In genomic region chr3:44729384-44729910, GRCh38 we compare ENCODE assay signal across 8 cellular contexts. TPM values are rescaled to one million over a fixed set of nuclear protein-coding genes. Genes with fewer than 3 reads are reported as not detected.
A peak's percentile ranks its signal among the peaks of the same experiment; 100 is the strongest.
DNase-seq lines count a peak whose midpoint lies in the region; ATAC-seq, FAIRE-seq and TF ChIP-seq lines count a peak whose summit lies in the region.

Gene ZNF501, plus strand, starts transcription at chr3:44729635. Its CDS starts 4,787 bp downstream, at chr3:44734422.

- H3K4me1 ChIP-seq in K562 (replicated peaks in 1 of 2; ENCODE audit: control insufficient read depth in 2 of 2, insufficient read depth in 2 of 2, low read length in 2 of 2) (peaks cover 0 to 6% of the 10 kb centered on the region in 2 experiments; a peak in 2 of 5 replicates), aorta (ENCODE audit: control insufficient read depth in 1 of 2, insufficient read depth in 2 of 2, low read length in 2 of 2) (no peaks in the 10 kb centered on the region)

- H3K79me2 ChIP-seq in K562 (ENCODE audit: control insufficient read depth, insufficient read depth, low read length): no peaks in the 10 kb centered on the region

- TF ChIP-seq CTCF in K562 (IDR thresholded peaks at IDR 0.05 in 2 of 3, conservative IDR thresholded peaks at IDR 0.05 in 1 of 3; ENCODE audit: insufficient read depth in 2 of 3, low read depth in 1 of 3, low read length in 3 of 3) (peak in 1 of 3 experiments; percentile 8; a peak in 1 of 6 replicates), retinal pigment epithelial cell (conservative IDR thresholded peaks at IDR 0.05; ENCODE audit: low read depth, low read length) (no peak)

- H3K4me2 ChIP-seq in K562 (ENCODE audit: insufficient read depth, low read length): peak within 1 kb of the TSS; percentile 95

- FAIRE-seq in K562 (lab: Jason Lieb, UNC): peak; percentile 83

- CTCF ChIA-PET in K562 (lab: Yijun Ruan, JAX; ENCODE audit: low intra/inter-chr PET ratio): no interaction called here

- H3K27ac ChIP-seq in K562 (ENCODE audit: extremely low read depth, low read depth, low read length): peak within 1 kb of the TSS; percentile 52
- no peak within 1 kb of the TSS for H3K27ac ChIP-seq in aorta (ENCODE audit: low read depth in 1 of 2, low read length in 2 of 2)

- intact Hi-C loops in K562 (cut with micrococcal nuclease): loop anchor here (1.0 kb wide), 1 partner anchor 17 kb away; the partner anchor contains the start of gene ZNF502
- intact Hi-C loops in aorta (cut with DNase I): loop anchor here in 1 of 2 donors (2.0 kb wide), 1 partner anchor 17 kb away; the partner anchor contains the start of gene ZNF502

- peak; percentile 84 for DNase-seq in Caki2 (ENCODE audit: low read depth)
- DNase-seq in NCI-H1092 (lab: John Stamatoyannopoulos, UW): peak; percentile 86
- DNase-seq in T1000 (lab: John Stamatoyannopoulos, UW): peak; percentile 90
- DNase-seq in K562 (ENCODE audit: extremely low read depth in 1 of 4, low spot score in 3 of 4): peak; percentile 92 to 96 (median 94)
- DNase-seq in iPS DF 19.7 (ENCODE audit: low read depth, low spot score): peak; percentile 91
- DNase-seq in retinal pigment epithelial cell (ENCODE audit: low read depth): peak; percentile 80
- peak; percentile 96 to 98 for DNase-seq in aorta

- BruUV-seq in K562 (replicated peaks; lab: Mats Ljungman, UMichigan): no TSS peak

- H2AFZ ChIP-seq in K562 (ENCODE audit: low read depth, low read length): peak within 1 kb of the TSS; percentile 97

- H3K9ac ChIP-seq in K562 (ENCODE audit: insufficient read depth in 1 of 2, low read depth in 2 of 2, low read length in 2 of 2): peak within 1 kb of the TSS; percentile 72 to 90

- H3K27me3 ChIP-seq in K562 (ENCODE audit: control insufficient read depth in 2 of 2, insufficient read depth in 2 of 2, low read length in 2 of 2): no peaks in the 10 kb centered on the region
- no peaks in the 10 kb centered on the region for H3K27me3 ChIP-seq in aorta (ENCODE audit: control insufficient read depth in 1 of 2, insufficient read depth in 2 of 2, low read length in 1 of 2)

- peak; percentile 98 for ATAC-seq in GM21529 (IDR thresholded peaks at IDR 0.05; ENCODE audit: unreplicated experiment)
- ATAC-seq in K562: peak; percentile 100
- ATAC-seq in aorta (ENCODE audit: low FRiP score): peak; percentile 98

- TF ChIP-seq EP300 in K562 (IDR thresholded peaks at IDR 0.05; ENCODE audit: low read length): peak; percentile 37

- no peaks in the 10 kb centered on the region for H3K9me1 ChIP-seq in K562 (ENCODE audit: control insufficient read depth, insufficient read depth, low read length)

- peaks cover 21% of the 10 kb centered on the region for H3K9me3 ChIP-seq in K562 (replicated peaks; ENCODE audit: control insufficient read depth, insufficient read depth, low read depth, low read length)
- peaks cover 12% of the 10 kb centered on the region for H3K9me3 ChIP-seq in aorta (ENCODE audit: control insufficient read depth, low read length)

- in situ Hi-C loops in Caki2 (cut with HindIII; ENCODE audit: low pct_unique_long_range_greater_than_20kb, low sequenced_read_pairs) (no loop called here), K562 (cut with MboI) (no loop called here)

- TF ChIP-seq RAD21 in K562 (CRISPR knock-in tag; conservative IDR thresholded peaks at IDR 0.05 in 1 of 2, IDR thresholded peaks at IDR 0.05 in 1 of 2): 0 out of 4 replicates have a peak, but pooled peaks of 1 of the 2 experiments have one; percentile 13

- POLR2A ChIA-PET in K562 (lab: Yijun Ruan, JAX): interaction anchor here (0.6 to 1.9 kb wide), 11 partner anchors 11 to 501 kb away, joined by 3 to 7 read pairs (median 4); partner anchors contain the start of genes KIAA1143, KIF15, ZNF35 and ZNF502

- H3K4me3 ChIP-seq in K562: peak within 1 kb of the TSS; percentile 62
- H3K4me3 ChIP-seq in retinal pigment epithelial cell (ENCODE audit: low read length): peak within 1 kb of the TSS; percentile 82
- peak within 1 kb of the TSS; percentile 76 to 89 for H3K4me3 ChIP-seq in aorta (ENCODE audit: low read length in 2 of 2)

- H3K36me3 ChIP-seq in K562 (ENCODE audit: control insufficient read depth, insufficient read depth, low read length) (no peaks in the 10 kb centered on the region), aorta (ENCODE audit: control insufficient read depth in 1 of 2, insufficient read depth in 2 of 2, low read length in 1 of 2) (peaks cover 3 to 6% of the 10 kb centered on the region in 2 donors)

- H4K20me1 ChIP-seq in K562 (replicated peaks; ENCODE audit: control insufficient read depth, insufficient read depth, low read length): no peaks in the 10 kb centered on the region

- WGBS in K562 (ENCODE audit: insufficient coverage, low coverage, missing lambda C conversion rate): 5% methylated on average over 46 of the region's 46 CpGs
- whole genome bisulfite sequencing in aorta, 2 donors: 0 to 1% methylated on average over 39 to 46 of the region's 46 CpGs

- peak; percentile 89 for TF ChIP-seq POLR2A in K562 (conservative IDR thresholded peaks at IDR 0.05)

TF ChIP-seq in K562, 482 proteins besides CTCF, POLR2A, EP300 and RAD21 (continues in another document):
- TF ChIP-seq ZNF79 (CRISPR knock-in tag; IDR thresholded peaks at IDR 0.05; ENCODE audit: low read depth) (no peak), HDGF (IDR thresholded peaks at IDR 0.05) (no peak), SRSF3 (IDR thresholded peaks at IDR 0.05; ENCODE audit: insufficient read depth, low read length) (no peak), CEBPZ (IDR thresholded peaks at IDR 0.05; ENCODE audit: borderline replicate concordance, low read depth, low read length) (no peak), ZSCAN29 (IDR thresholded peaks at IDR 0.05) (no peak), PCBP2 (IDR thresholded peaks at IDR 0.05; ENCODE audit: low read depth, low read length, poor library complexity, severe bottlenecking) (no peak), SIN3A (IDR thresholded peaks at IDR 0.05; ENCODE audit: borderline replicate concordance in 2 of 2, control insufficient read depth in 1 of 2, low read depth in 2 of 2, low read length in 2 of 2) (0 out of 4 replicates have a peak, but pooled peaks of 1 of the 2 experiments have one; percentile 34), ZNF512 (tag; IDR thresholded peaks at IDR 0.05) (no peak), CBFB (CRISPR knock-in tag; IDR thresholded peaks at IDR 0.05) (peak; percentile 81)

RNA-seq across cellular contexts. Expression of gene ZNF501, which starts in this region (rescaled TPM):
- 2.1 and 3.8 TPM in 2 replicates for total RNA-seq in Caki2 (2014; rRNA removed; shearing (Covaris generic); ENCODE audit: low replicate concordance)
- total RNA-seq in K562 (2011; cell fraction: chromatin; rRNA removed; ENCODE audit: low replicate concordance): 8.3 and 13.2 TPM in 2 replicates
- total RNA-seq in K562 (2011; cell fraction: nucleolus; rRNA removed): 9.5 and 11.8 TPM in 2 replicates
- total RNA-seq in K562 (2011; cell fraction: nucleoplasm; rRNA removed): 10.2 and 13.0 TPM in 2 replicates
- 4.9 and 6.5 TPM in 2 replicates for total RNA-seq in K562 (2014; rRNA removed)
- total RNA-seq in K562 (2014; rRNA removed; fragmentation: Illumina TruSeq; extraction: Trizol): 4.5 and 4.8 TPM in 2 replicates
- total RNA-seq in K562 (2015; rRNA removed; fragmentation: Illumina TruSeq; extraction: Trizol): 3.6 and 3.7 TPM in 2 replicates
- 3.9 and 4.4 TPM in 2 replicates for total RNA-seq in K562 (2021)
- 1.1 and 4.2 TPM in 2 replicates for polyA plus RNA-seq in K562 (2011; rRNA removed)
- polyA plus RNA-seq in K562 (2011; cell fraction: cytosol; rRNA removed): 0.49 and 0.95 TPM in 2 replicates
- polyA plus RNA-seq in K562 (2011; cell fraction: nucleus; rRNA removed): 0.59 and 4.2 TPM in 2 replicates
- 2.9 TPM in 2 replicates for polyA plus RNA-seq in K562 (2012)
- polyA plus RNA-seq in K562 (2014; fragmentation: Illumina TruSeq; extraction: Trizol): 2.3 and 4.1 TPM in 2 replicates
- 1 to 10 TPM; 1.2 to 1.6 TPM for polyA plus RNA-seq in K562 (2014; fragmentation: Nextera tagmentation; extraction: Ambion mirVana)
- 2.4 and 2.9 TPM in 2 replicates for polyA plus RNA-seq in K562 (2014; rRNA removed)
- 1.5 and 6.7 TPM in 2 replicates for polyA minus RNA-seq in K562 (2011; rRNA and poly(A)+ RNA removed)
- polyA minus RNA-seq in K562 (2011; cell fraction: cytosol; rRNA and poly(A)+ RNA removed): 3.0 TPM in 1 of 2 replicates, not detected in the other
- 3.1 and 11.0 TPM in 2 replicates for polyA minus RNA-seq in K562 (2011; cell fraction: nucleus; rRNA and poly(A)+ RNA removed)
- total RNA-seq in aorta: 1 to 10 TPM; 4.6 to 7.3 TPM
- polyA plus RNA-seq in aorta: 1 to 10 TPM; 3.5 to 7.4 TPM
